Comparison of ENCODE assay signal across 9 cellular contexts in the genomic region with DNA sequence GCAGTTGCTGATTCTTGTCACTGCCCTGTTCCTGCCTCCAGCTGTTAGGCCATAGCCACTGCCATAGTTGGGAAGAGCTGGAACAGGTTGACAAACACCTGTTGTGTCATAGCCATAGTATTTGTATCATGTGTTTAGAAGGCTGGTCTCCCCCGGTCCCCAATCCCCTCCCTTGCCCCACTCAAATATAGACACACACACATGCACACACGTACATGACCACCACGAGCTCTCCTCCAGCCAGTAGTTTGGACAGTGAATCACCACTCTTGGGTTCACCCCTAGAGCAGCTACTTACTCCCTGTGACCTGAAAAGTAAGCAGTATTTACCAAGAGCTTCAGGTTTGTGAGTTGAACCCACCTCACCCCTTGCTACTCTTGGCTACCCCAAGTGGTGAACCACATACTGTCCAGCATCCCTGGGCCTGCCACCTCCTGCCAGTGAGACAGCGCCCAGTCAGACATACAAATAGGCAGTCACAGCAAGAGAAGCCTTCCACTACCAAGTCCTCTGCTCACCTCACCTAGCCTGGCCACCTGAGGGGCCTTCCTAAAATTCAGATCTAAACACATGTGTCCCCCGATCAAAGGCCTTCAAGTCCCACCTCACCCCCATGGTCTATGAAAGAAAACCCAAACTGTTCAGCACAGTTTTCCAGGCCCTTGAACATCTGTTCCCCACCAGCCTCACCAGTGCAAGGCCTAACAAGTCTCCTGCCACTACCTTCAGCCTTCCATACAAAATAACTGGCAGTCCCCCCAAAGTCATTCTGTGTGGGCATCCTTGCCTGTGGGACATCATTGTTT. TPM values are rescaled to one million over a fixed set of nuclear protein-coding genes. Genes with fewer than 3 reads are reported as not detected.
A peak's percentile ranks its signal among the peaks of the same experiment; 100 is the strongest.
DNase-seq lines count a peak whose midpoint lies in the region; ATAC-seq and TF ChIP-seq lines count a peak whose summit lies in the region.
"Had no signal": no experiment of that assay in that cellular context is flagged by ENCODE, and none has a peak within 500 bp of the region (broad histone marks: within the 10 kb centered on the region; RNA-seq: fewer than 3 reads in every experiment).

No MANE protein-coding gene starts in this region.

- H3K9me2 ChIP-seq in HCT116 (ENCODE audit: insufficient read depth), result no peaks in the 10 kb centered on the region

- ATAC-seq in HCT116 (peak; percentile 42), GM19324 (IDR thresholded peaks at IDR 0.05; ENCODE audit: low FRiP score, unreplicated experiment) (no peak)
- ATAC-seq in activated CD8-positive, alpha-beta memory T cell treated with anti-CD3 and anti-CD28 coated beads, Interleukin-2, amount 10 ng/mL, durations not matched to agents 7 days and 5 days, result no peak
- ATAC-seq in stimulated activated naive CD8-positive, alpha-beta T cell treated with anti-CD3 and anti-CD28 coated beads, Interleukin-15, Interleukin-2, amounts not matched to agents 100 U/mL and 50 U/mL, for 24 hours, result no peak

- no peak overlapping the region for H2AFZ ChIP-seq in HCT116 (ENCODE audit: low read depth, low read length, poor library complexity, severe bottlenecking)

- BruUV-seq in HCT116 (replicated peaks; lab: Mats Ljungman, UMichigan), result no TSS peak

- no peak overlapping the region for H3K4me3 ChIP-seq in HCT116 (replicated peaks in 1 of 2; ENCODE audit: low read depth in 1 of 2, low read length in 2 of 2)

- peaks cover 6% of the 10 kb centered on the region for H3K79me2 ChIP-seq in HCT116 (ENCODE audit: insufficient read depth, low read length)

- H3K27ac ChIP-seq in HCT116 (ENCODE audit: low read depth, low read length), result no peak overlapping the region

- H3K27me3 ChIP-seq in HCT116 (ENCODE audit: insufficient read depth, low read length), result no peaks in the 10 kb centered on the region

- CTCF ChIA-PET in HCT116 (lab: Charles Lee), result no interaction called here
- CTCF ChIA-PET in activated CD8-positive, alpha-beta memory T cell treated with anti-CD3 and anti-CD28 coated beads, Interleukin-2, amount 10 ng/mL, durations not matched to agents 7 days and 5 days (lab: Charles Lee), result interaction anchor here (1.0 to 29.2 kb wide), 7 partner anchors 9 to 180 kb away, joined by 3 to 382 read pairs (median 3); a partner anchor contains a TSS

- RAD21 ChIA-PET in HCT116 (lab: Charles Lee; ENCODE audit: low non-redundant PET in 1 of 2, low total read pairs in 2 of 2, uncharacterized antibody in 2 of 2, unreplicated experiment in 2 of 2), result no interaction called here

- no peaks in the 10 kb centered on the region for H3K27me3 Mint-ChIP-seq in activated CD8-positive, alpha-beta memory T cell treated with anti-CD3 and anti-CD28 coated beads, Interleukin-2, amount 10 ng/mL, durations not matched to agents 7 days and 5 days
- H3K27me3 Mint-ChIP-seq in immature natural killer cell (ENCODE audit: low read depth in 3 of 3), result peaks cover 2 to 6% (median 2%) of the 10 kb centered on the region in 3 donors

- TF ChIP-seq POLR2A in HCT116 (IDR thresholded peaks at IDR 0.05; ENCODE audit: borderline replicate concordance, extremely low read depth, insufficient read depth, insufficient read length), result no peak

- intact Hi-C loops in HCT116 (cut with micrococcal nuclease), result no loop called here

- H3K9me3 Mint-ChIP-seq in activated CD8-positive, alpha-beta memory T cell treated with anti-CD3 and anti-CD28 coated beads, Interleukin-2, amount 10 ng/mL, durations not matched to agents 7 days and 5 days (ENCODE audit: low read depth), result no peaks in the 10 kb centered on the region
- no peaks in the 10 kb centered on the region for H3K9me3 Mint-ChIP-seq in immature natural killer cell

- no peak for TF ChIP-seq CTCF in HCT116 (IDR thresholded peaks at IDR 0.05 in 2 of 3, conservative IDR thresholded peaks at IDR 0.05 in 1 of 3; ENCODE audit: borderline replicate concordance in 1 of 3, insufficient read depth in 1 of 3, low read depth in 2 of 3, low read length in 2 of 3)

- POLR2A ChIA-PET in HCT116 (lab: Charles Lee), result no interaction called here

- H3K36me3 Mint-ChIP-seq in activated CD8-positive, alpha-beta memory T cell treated with anti-CD3 and anti-CD28 coated beads, Interleukin-2, amount 10 ng/mL, durations not matched to agents 7 days and 5 days, result peaks cover 17% of the 10 kb centered on the region
- H3K36me3 Mint-ChIP-seq in immature natural killer cell, result peaks cover 0 to 8% (median 6%) of the 10 kb centered on the region in 3 donors

- H3K27ac Mint-ChIP-seq in activated CD8-positive, alpha-beta memory T cell treated with anti-CD3 and anti-CD28 coated beads, Interleukin-2, amount 10 ng/mL, durations not matched to agents 7 days and 5 days, result peak overlapping the region; percentile 92
- H3K27ac Mint-ChIP-seq in immature natural killer cell, result peak overlapping the region; percentile 93 to 99 (median 94)

- H3K36me3 ChIP-seq in HCT116 (ENCODE audit: control insufficient read depth in 1 of 2, insufficient read depth in 2 of 2, low read length in 2 of 2), result no peaks in the 10 kb centered on the region

- no peak for TF ChIP-seq RAD21 in HCT116 (IDR thresholded peaks at IDR 0.05; ENCODE audit: low read depth)

- no peak overlapping the region for H3K4me2 ChIP-seq in HCT116 (ENCODE audit: low read length)

- DNase-seq in HCT116 (ENCODE audit: low read depth, low spot score), result no peak
- DNase-seq in activated CD8-positive, alpha-beta memory T cell treated with anti-CD3 and anti-CD28 coated beads, Interleukin-2, amount 10 ng/mL, durations not matched to agents 7 days and 5 days, result peak; percentile 52
- no peak for DNase-seq in immature natural killer cell
- peak; percentile 36 for DNase-seq in stimulated activated naive CD8-positive, alpha-beta T cell treated with anti-CD3 and anti-CD28 coated beads, Interleukin-15, Interleukin-2, amounts not matched to agents 100 U/mL and 50 U/mL, for 24 hours
- no peak for DNase-seq in HUDEP-2 (lab: John Stamatoyannopoulos, UW; ENCODE audit: unreplicated experiment in 76 of 76)
- DNase-seq in hepatic stellate cell (ENCODE audit: low spot score), result no peak
- DNase-seq in GDM1 (lab: John Stamatoyannopoulos, UW), result no peak
- DNase-seq: NCI-H146 had no signal

- H3K9me3 ChIP-seq in HCT116 (ENCODE audit: control insufficient read depth in 1 of 2, insufficient read depth in 1 of 2, low read depth in 1 of 2, low read length in 2 of 2), result no peaks in the 10 kb centered on the region

- no peak overlapping the region for H3K9ac ChIP-seq in HCT116 (ENCODE audit: low read length)

- peaks cover 4 to 6% of the 10 kb centered on the region in 2 experiments; a peak in 3 of 4 replicates for H3K4me1 ChIP-seq in HCT116 (ENCODE audit: control insufficient read depth in 1 of 2, insufficient read depth in 2 of 2, low read length in 2 of 2)

- no peaks in the 10 kb centered on the region for H4K20me1 ChIP-seq in HCT116 (ENCODE audit: insufficient read depth)

- H3K4me1 Mint-ChIP-seq in activated CD8-positive, alpha-beta memory T cell treated with anti-CD3 and anti-CD28 coated beads, Interleukin-2, amount 10 ng/mL, durations not matched to agents 7 days and 5 days, result peaks cover 56% of the 10 kb centered on the region
- peaks cover 52 to 66% of the 10 kb centered on the region in 2 donors for H3K4me1 Mint-ChIP-seq in immature natural killer cell

- peak overlapping the region; percentile 67 for H3K4me3 Mint-ChIP-seq in activated CD8-positive, alpha-beta memory T cell treated with anti-CD3 and anti-CD28 coated beads, Interleukin-2, amount 10 ng/mL, durations not matched to agents 7 days and 5 days
- H3K4me3 Mint-ChIP-seq in immature natural killer cell, result peak overlapping the region; percentile 74 to 84 (median 82)

TF ChIP-seq in HCT116, 20 proteins besides CTCF, POLR2A, EP300 and RAD21:
- TF ChIP-seq EZH2 (IDR thresholded peaks at IDR 0.05) (no peak), YY1 (IDR thresholded peaks at IDR 0.05; ENCODE audit: extremely low read depth, insufficient replicate concordance, low read depth, low read length) (no peak), ZNF274 (IDR thresholded peaks at IDR 0.05; ENCODE audit: low read depth, low read length) (no peak), EGR1 (IDR thresholded peaks at IDR 0.05; ENCODE audit: low read depth) (no peak), CBX3 (IDR thresholded peaks at IDR 0.05; ENCODE audit: low read depth) (no peak), EZH2phosphoT487 (IDR thresholded peaks at IDR 0.05; ENCODE audit: borderline replicate concordance) (no peak), ZFX (IDR thresholded peaks at IDR 0.05) (no peak), ELF1 (IDR thresholded peaks at IDR 0.05; ENCODE audit: borderline replicate concordance, low read depth) (no peak), SIN3A (IDR thresholded peaks at IDR 0.05; ENCODE audit: low read depth) (no peak), FOSL1 (IDR thresholded peaks at IDR 0.05; ENCODE audit: low read depth) (no peak), JUND (IDR thresholded peaks at IDR 0.05) (no peak), POLR2AphosphoS5 (IDR thresholded peaks at IDR 0.05; ENCODE audit: low read depth, low read length) (no peak)
- TF ChIP-seq, protein P1, sequence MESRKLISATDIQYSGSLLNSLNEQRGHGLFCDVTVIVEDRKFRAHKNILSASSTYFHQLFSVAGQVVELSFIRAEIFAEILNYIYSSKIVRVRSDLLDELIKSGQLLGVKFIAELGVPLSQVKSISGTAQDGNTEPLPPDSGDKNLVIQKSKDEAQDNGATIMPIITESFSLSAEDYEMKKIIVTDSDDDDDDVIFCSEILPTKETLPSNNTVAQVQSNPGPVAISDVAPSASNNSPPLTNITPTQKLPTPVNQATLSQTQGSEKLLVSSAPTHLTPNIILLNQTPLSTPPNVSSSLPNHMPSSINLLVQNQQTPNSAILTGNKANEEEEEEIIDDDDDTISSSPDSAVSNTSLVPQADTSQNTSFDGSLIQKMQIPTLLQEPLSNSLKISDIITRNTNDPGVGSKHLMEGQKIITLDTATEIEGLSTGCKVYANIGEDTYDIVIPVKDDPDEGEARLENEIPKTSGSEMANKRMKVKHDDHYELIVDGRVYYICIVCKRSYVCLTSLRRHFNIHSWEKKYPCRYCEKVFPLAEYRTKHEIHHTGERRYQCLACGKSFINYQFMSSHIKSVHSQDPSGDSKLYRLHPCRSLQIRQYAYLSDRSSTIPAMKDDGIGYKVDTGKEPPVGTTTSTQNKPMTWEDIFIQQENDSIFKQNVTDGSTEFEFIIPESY (IDR thresholded peaks at IDR 0.05; ENCODE audit: extremely low read depth, insufficient replicate concordance, low read length), result no peak

RNA-seq across cellular contexts. Expression of a gene that starts 7.1 kb away (rescaled TPM):
- total RNA-seq in HCT116 (2021; ENCODE audit: unreplicated experiment), result 256 TPM
- 225 and 232 TPM in 2 replicates for polyA plus RNA-seq in HCT116 (2012)
- 100 to 1,000 TPM; 429 to 464 TPM for total RNA-seq in activated CD8-positive, alpha-beta memory T cell treated with anti-CD3 and anti-CD28 coated beads, Interleukin-2, amount 10 ng/mL, durations not matched to agents 7 days and 5 days
- polyA plus RNA-seq in immature natural killer cell, result 100 to 1,000 TPM; 184 to 233 (median 232) TPM

Comparison
In these comparisons a context has a peak if more than half of its experiments do, and no peak if none do; other contexts are left out.
1. DNase-seq: peak in activated CD8-positive, alpha-beta memory T cell treated with anti-CD3 and anti-CD28 coated beads, Interleukin-2, amount 10 ng/mL, durations not matched to agents 7 days and 5 days (single experiment) and stimulated activated naive CD8-positive, alpha-beta T cell treated with anti-CD3 and anti-CD28 coated beads, Interleukin-15, Interleukin-2, amounts not matched to agents 100 U/mL and 50 U/mL, for 24 hours (single experiment); none in HCT116 (single experiment), immature natural killer cell (0 of 3), HUDEP-2 (0 of 76), hepatic stellate cell (single experiment) and GDM1 (single experiment).